ENCODE assay signal across 1 cellular context in genomic region chr5:176447982-176448608, GRCh38.
TF ChIP-seq lines count a peak whose summit lies in the region.

A gene with protein sequence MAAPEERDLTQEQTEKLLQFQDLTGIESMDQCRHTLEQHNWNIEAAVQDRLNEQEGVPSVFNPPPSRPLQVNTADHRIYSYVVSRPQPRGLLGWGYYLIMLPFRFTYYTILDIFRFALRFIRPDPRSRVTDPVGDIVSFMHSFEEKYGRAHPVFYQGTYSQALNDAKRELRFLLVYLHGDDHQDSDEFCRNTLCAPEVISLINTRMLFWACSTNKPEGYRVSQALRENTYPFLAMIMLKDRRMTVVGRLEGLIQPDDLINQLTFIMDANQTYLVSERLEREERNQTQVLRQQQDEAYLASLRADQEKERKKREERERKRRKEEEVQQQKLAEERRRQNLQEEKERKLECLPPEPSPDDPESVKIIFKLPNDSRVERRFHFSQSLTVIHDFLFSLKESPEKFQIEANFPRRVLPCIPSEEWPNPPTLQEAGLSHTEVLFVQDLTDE (plus strand): TSS chr5:176448385. CDS start chr5:176448408, 23 bp downstream.

TF ChIP-seq in K562, 482 proteins besides CTCF, POLR2A, EP300 and RAD21 (continued from another document):
- TF ChIP-seq TFAP4 (CRISPR knock-in tag; IDR thresholded peaks at IDR 0.05; ENCODE audit: borderline replicate concordance) (peak; percentile 44; the same call in 1 of the 2 replicates), NCOA4 (IDR thresholded peaks at IDR 0.05; ENCODE audit: partially characterized antibody) (no peak), ELF1 (tag; IDR thresholded peaks at IDR 0.05) (peak; percentile 81), NR2C1 (IDR thresholded peaks at IDR 0.05) (peak; percentile 83), NR2C1 (tag; IDR thresholded peaks at IDR 0.05) (peak; percentile 84), KDM5B (IDR thresholded peaks at IDR 0.05; ENCODE audit: insufficient replicate concordance, low read depth, low read length) (peak; percentile 71), SIRT6 (IDR thresholded peaks at IDR 0.05; ENCODE audit: low read depth, low read length) (no peak), MYC (IDR thresholded peaks at IDR 0.05; ENCODE audit: low read depth, low read length) (peak; percentile 45; the same call in 1 of the 2 replicates), MYC (CRISPR knock-in tag; IDR thresholded peaks at IDR 0.05; ENCODE audit: borderline replicate concordance, low read depth) (no peak), CREM (IDR thresholded peaks at IDR 0.05; ENCODE audit: low read depth) (peak; percentile 94), RBM39 (optimal IDR thresholded peaks at IDR 0.05; ENCODE audit: low read depth, low read length) (no peak), EP400 (IDR thresholded peaks at IDR 0.05) (peak; percentile 87; the same call in 1 of the 2 replicates), NR2C2 (CRISPR knock-in tag; IDR thresholded peaks at IDR 0.05) (peak; percentile 70; the same call in 1 of the 2 replicates), NR2C2 (tag; IDR thresholded peaks at IDR 0.05) (peak; percentile 96), NCOR1 (IDR thresholded peaks at IDR 0.05) (peak; percentile 60), UBTF (IDR thresholded peaks at IDR 0.05; ENCODE audit: borderline replicate concordance in 1 of 2, low read depth in 2 of 2, low read length in 2 of 2) (no peak; a peak in 1 of 4 replicates), E2F8 (IDR thresholded peaks at IDR 0.05; ENCODE audit: low read depth, partially characterized antibody) (peak; percentile 63), CBFB (CRISPR knock-in tag; IDR thresholded peaks at IDR 0.05) (peak; percentile 12; the same call in 1 of the 2 replicates), ZKSCAN8 (CRISPR knock-in tag; IDR thresholded peaks at IDR 0.05) (no peak), TEAD1 (CRISPR knock-in tag; IDR thresholded peaks at IDR 0.05) (peak in 1 of 2 experiments; percentile 52; a peak in 1 of 4 replicates), MAZ (CRISPR knock-in tag; conservative IDR thresholded peaks at IDR 0.05 in 1 of 2, IDR thresholded peaks at IDR 0.05 in 1 of 2) (peak; percentile 98 to 99), BHLHE40 (IDR thresholded peaks at IDR 0.05; ENCODE audit: low read length) (peak; percentile 13; the same call in 1 of the 2 replicates), ZZZ3 (IDR thresholded peaks at IDR 0.05) (peak; percentile 65; the same call in 1 of the 2 replicates), SUPT5H (IDR thresholded peaks at IDR 0.05) (peak; percentile 90), RFX1 (IDR thresholded peaks at IDR 0.05) (no peak), SETDB1 (IDR thresholded peaks at IDR 0.05; ENCODE audit: low read length) (no peak), GABPA (tag; conservative IDR thresholded peaks at IDR 0.05; ENCODE audit: low read depth) (peak; percentile 97), SPI1 (IDR thresholded peaks at IDR 0.05; ENCODE audit: borderline replicate concordance, low read depth, low read length) (0 out of 2 replicates have a peak, but pooled peaks have one; percentile 21), JUND (IDR thresholded peaks at IDR 0.05; ENCODE audit: borderline replicate concordance, low read depth, low read length) (peak; percentile 90), JUND (tag; IDR thresholded peaks at IDR 0.05; ENCODE audit: borderline replicate concordance, low read depth, low read length) (peak; percentile 82; the same call in 1 of the 3 replicates), MBD2 (IDR thresholded peaks at IDR 0.05; ENCODE audit: borderline replicate concordance, low read depth) (peak; percentile 23; the same call in 1 of the 2 replicates), NFIX (CRISPR knock-in tag; IDR thresholded peaks at IDR 0.05; ENCODE audit: low read depth) (no peak), PHF8 (IDR thresholded peaks at IDR 0.05; ENCODE audit: borderline replicate concordance, low read length) (peak; percentile 81)
- TF ChIP-seq, protein P1, sequence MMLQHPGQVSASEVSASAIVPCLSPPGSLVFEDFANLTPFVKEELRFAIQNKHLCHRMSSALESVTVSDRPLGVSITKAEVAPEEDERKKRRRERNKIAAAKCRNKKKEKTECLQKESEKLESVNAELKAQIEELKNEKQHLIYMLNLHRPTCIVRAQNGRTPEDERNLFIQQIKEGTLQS (IDR thresholded peaks at IDR 0.05), result peak; percentile 62
- TF ChIP-seq, protein P1 (CRISPR knock-in tag; conservative IDR thresholded peaks at IDR 0.05), result no peak
- TF ChIP-seq, protein P2, sequence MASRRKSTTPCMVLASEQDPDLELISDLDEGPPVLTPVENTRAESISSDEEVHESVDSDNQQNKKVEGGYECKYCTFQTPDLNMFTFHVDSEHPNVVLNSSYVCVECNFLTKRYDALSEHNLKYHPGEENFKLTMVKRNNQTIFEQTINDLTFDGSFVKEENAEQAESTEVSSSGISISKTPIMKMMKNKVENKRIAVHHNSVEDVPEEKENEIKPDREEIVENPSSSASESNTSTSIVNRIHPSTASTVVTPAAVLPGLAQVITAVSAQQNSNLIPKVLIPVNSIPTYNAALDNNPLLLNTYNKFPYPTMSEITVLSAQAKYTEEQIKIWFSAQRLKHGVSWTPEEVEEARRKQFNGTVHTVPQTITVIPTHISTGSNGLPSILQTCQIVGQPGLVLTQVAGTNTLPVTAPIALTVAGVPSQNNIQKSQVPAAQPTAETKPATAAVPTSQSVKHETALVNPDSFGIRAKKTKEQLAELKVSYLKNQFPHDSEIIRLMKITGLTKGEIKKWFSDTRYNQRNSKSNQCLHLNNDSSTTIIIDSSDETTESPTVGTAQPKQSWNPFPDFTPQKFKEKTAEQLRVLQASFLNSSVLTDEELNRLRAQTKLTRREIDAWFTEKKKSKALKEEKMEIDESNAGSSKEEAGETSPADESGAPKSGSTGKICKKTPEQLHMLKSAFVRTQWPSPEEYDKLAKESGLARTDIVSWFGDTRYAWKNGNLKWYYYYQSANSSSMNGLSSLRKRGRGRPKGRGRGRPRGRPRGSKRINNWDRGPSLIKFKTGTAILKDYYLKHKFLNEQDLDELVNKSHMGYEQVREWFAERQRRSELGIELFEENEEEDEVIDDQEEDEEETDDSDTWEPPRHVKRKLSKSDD (conservative IDR thresholded peaks at IDR 0.05; ENCODE audit: low read length), result no peak
- TF ChIP-seq, protein P3, sequence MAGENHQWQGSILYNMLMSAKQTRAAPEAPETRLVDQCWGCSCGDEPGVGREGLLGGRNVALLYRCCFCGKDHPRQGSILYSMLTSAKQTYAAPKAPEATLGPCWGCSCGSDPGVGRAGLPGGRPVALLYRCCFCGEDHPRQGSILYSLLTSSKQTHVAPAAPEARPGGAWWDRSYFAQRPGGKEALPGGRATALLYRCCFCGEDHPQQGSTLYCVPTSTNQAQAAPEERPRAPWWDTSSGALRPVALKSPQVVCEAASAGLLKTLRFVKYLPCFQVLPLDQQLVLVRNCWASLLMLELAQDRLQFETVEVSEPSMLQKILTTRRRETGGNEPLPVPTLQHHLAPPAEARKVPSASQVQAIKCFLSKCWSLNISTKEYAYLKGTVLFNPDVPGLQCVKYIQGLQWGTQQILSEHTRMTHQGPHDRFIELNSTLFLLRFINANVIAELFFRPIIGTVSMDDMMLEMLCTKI (IDR thresholded peaks at IDR 0.05; ENCODE audit: partially characterized antibody), result no peak
- TF ChIP-seq, protein P4, sequence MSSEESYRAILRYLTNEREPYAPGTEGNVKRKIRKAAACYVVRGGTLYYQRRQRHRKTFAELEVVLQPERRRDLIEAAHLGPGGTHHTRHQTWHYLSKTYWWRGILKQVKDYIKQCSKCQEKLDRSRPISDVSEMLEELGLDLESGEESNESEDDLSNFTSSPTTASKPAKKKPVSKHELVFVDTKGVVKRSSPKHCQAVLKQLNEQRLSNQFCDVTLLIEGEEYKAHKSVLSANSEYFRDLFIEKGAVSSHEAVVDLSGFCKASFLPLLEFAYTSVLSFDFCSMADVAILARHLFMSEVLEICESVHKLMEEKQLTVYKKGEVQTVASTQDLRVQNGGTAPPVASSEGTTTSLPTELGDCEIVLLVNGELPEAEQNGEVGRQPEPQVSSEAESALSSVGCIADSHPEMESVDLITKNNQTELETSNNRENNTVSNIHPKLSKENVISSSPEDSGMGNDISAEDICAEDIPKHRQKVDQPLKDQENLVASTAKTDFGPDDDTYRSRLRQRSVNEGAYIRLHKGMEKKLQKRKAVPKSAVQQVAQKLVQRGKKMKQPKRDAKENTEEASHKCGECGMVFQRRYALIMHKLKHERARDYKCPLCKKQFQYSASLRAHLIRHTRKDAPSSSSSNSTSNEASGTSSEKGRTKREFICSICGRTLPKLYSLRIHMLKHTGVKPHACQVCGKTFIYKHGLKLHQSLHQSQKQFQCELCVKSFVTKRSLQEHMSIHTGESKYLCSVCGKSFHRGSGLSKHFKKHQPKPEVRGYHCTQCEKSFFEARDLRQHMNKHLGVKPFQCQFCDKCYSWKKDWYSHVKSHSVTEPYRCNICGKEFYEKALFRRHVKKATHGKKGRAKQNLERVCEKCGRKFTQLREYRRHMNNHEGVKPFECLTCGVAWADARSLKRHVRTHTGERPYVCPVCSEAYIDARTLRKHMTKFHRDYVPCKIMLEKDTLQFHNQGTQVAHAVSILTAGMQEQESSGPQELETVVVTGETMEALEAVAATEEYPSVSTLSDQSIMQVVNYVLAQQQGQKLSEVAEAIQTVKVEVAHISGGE (CRISPR knock-in tag; IDR thresholded peaks at IDR 0.05), result peak in 1 of 3 experiments; percentile 76; a peak in 1 of 6 replicates
TF ChIP-seq in K562: peak in this region for 98.
